Comparison of ENCODE assay signal across 21 cellular contexts in genomic region chr10:128861018-128861565, GRCh38.
DNase-seq lines count a peak whose midpoint lies in the region; ATAC-seq and TF ChIP-seq lines count a peak whose summit lies in the region.
"Had no signal": no experiment of that assay in that cellular context is flagged by ENCODE, and none has a peak within 500 bp of the region (broad histone marks: within the 10 kb centered on the region; RNA-seq: fewer than 3 reads in every experiment).

No MANE protein-coding gene starts in this region.

- H3K27me3 Mint-ChIP-seq in GM23338 (ENCODE audit: insufficient read depth, low read depth, poor library complexity) (peaks cover 5% of the 10 kb centered on the region), osteocyte (ENCODE audit: unreplicated experiment) (no peaks in the 10 kb centered on the region)

- H3K9me3 Mint-ChIP-seq in GM23338 (peaks cover 3% of the 10 kb centered on the region; the same call in 2 of the 3 replicates), osteocyte (ENCODE audit: unreplicated experiment) (peaks cover 13% of the 10 kb centered on the region)
- H3K9me3 Mint-ChIP-seq: CD4-positive, alpha-beta T cell had no signal

- no peaks in the 10 kb centered on the region for H3F3A ChIP-seq in GM23338 (replicated peaks; ENCODE audit: low read depth)

- no peak overlapping the region for H2AFZ ChIP-seq in GM23338

- no peaks in the 10 kb centered on the region for H4K20me1 ChIP-seq in GM23338 (replicated peaks; ENCODE audit: insufficient read depth)
- H4K20me1 ChIP-seq: BLaER1 treated with 17β-estradiol and CSF1 and Interleukin-3, amounts not matched to agents 10 nM and 100 nM had no signal

- H3K9me2 ChIP-seq in GM23338 (ENCODE audit: insufficient read depth) = peaks cover 4% of the 10 kb centered on the region; the same call in 1 of the 2 replicates

- WGBS in lung, 2 donors = 92% methylated on average over 9 of the region's 9 CpGs

- H3K4me1 Mint-ChIP-seq in GM23338 = peaks cover 2% of the 10 kb centered on the region; the same call in 2 of the 3 replicates
- no peaks in the 10 kb centered on the region for H3K4me1 Mint-ChIP-seq in osteocyte (ENCODE audit: unreplicated experiment)

- 0 out of 2 replicates have a peak overlapping the region, but pooled peaks have one; percentile 9 for H3K27ac Mint-ChIP-seq in GM23338
- H3K27ac Mint-ChIP-seq in osteocyte (ENCODE audit: unreplicated experiment) = no peak overlapping the region
- H3K27ac Mint-ChIP-seq: CD4-positive, alpha-beta T cell had no signal

- peaks cover 0 to 2% of the 10 kb centered on the region in 2 donors for H3K9me3 ChIP-seq in lung (ENCODE audit: control insufficient read depth in 2 of 2, insufficient read depth in 1 of 2, low read length in 1 of 2)
- H3K9me3 ChIP-seq: A549; BLaER1 treated with 17β-estradiol and CSF1 and Interleukin-3, amounts not matched to agents 10 nM and 100 nM had no signal

- no peak for TF ChIP-seq CTCF in GM23338 (conservative IDR thresholded peaks at IDR 0.05; ENCODE audit: low read depth in 2 of 2)
- TF ChIP-seq CTCF in coronary artery (IDR thresholded peaks at IDR 0.05) = no peak
- no peak for TF ChIP-seq CTCF in lung (IDR thresholded peaks at IDR 0.05; ENCODE audit: control extremely low read depth, extremely low read depth)
- no peak for TF ChIP-seq CTCF in osteocyte (IDR thresholded peaks at IDR 0.05)

- DNase-seq in GM23338 (ENCODE audit: low spot score) = no peak
- DNase-seq in coronary artery (ENCODE audit: low spot score) = peak; percentile 60
- DNase-seq in lung (ENCODE audit: low spot score) = peak; percentile 24
- peak; percentile 75 for DNase-seq in osteocyte (ENCODE audit: extremely low spot score, unreplicated experiment)
- no peak for DNase-seq in iPS-NIHi11 (ENCODE audit: low spot score)
- no peak for DNase-seq in stimulated activated CD4-positive, alpha-beta T cell treated with anti-CD3 and anti-CD28 coated beads, Interleukin-12 subunit alpha, Interleukin-12 subunit beta, amount 100 ng/mL, for 4 hours
- DNase-seq: AML-193; CD4-positive, alpha-beta T cell; H7; KBM-7; MM.1S; NCI-H2029; NCI-H446; NCI-H526; Right ventricle myocardium superior; RPMI8226 had no signal

- H3K4me3 ChIP-seq in GM23338 (no peak overlapping the region), coronary artery (no peak overlapping the region), lung (no peak overlapping the region)
- H3K4me3 ChIP-seq: A549; BLaER1 treated with 17β-estradiol and CSF1 and Interleukin-3, amounts not matched to agents 10 nM and 100 nM; SJSA1 had no signal

- H3K27ac ChIP-seq in GM23338 (ENCODE audit: low read depth) (no peak overlapping the region), coronary artery (no peak overlapping the region), lung (ENCODE audit: low read depth in 1 of 2, low read length in 1 of 2) (no peak overlapping the region)
- H3K27ac ChIP-seq: A549; BLaER1 treated with 17β-estradiol and CSF1 and Interleukin-3, amounts not matched to agents 10 nM and 100 nM; SJSA1 had no signal

- H3K36me3 Mint-ChIP-seq in GM23338 (ENCODE audit: low read depth) (no peaks in the 10 kb centered on the region; the same call in 2 of the 3 replicates), osteocyte (ENCODE audit: unreplicated experiment) (no peaks in the 10 kb centered on the region)

- H3K4me1 ChIP-seq in GM23338 (ENCODE audit: insufficient read depth) = no peaks in the 10 kb centered on the region
- no peaks in the 10 kb centered on the region for H3K4me1 ChIP-seq in lung (ENCODE audit: control insufficient read depth in 2 of 2, insufficient read depth in 2 of 2, low read length in 2 of 2)
- H3K4me1 ChIP-seq: A549, SJSA1 had no signal

- H3K4me3 Mint-ChIP-seq in GM23338 (no peak overlapping the region), osteocyte (ENCODE audit: unreplicated experiment) (no peak overlapping the region)
- H3K4me3 Mint-ChIP-seq: CD4-positive, alpha-beta T cell had no signal

- H3K79me2 ChIP-seq in GM23338 (replicated peaks; ENCODE audit: insufficient read depth) = no peaks in the 10 kb centered on the region

- H3K27me3 ChIP-seq in GM23338 (ENCODE audit: insufficient read depth) (no peaks in the 10 kb centered on the region), lung (ENCODE audit: control insufficient read depth, insufficient read depth) (no peaks in the 10 kb centered on the region)
- H3K27me3 ChIP-seq: BLaER1 treated with 17β-estradiol and CSF1 and Interleukin-3, amounts not matched to agents 10 nM and 100 nM; SJSA1 had no signal

- ATAC-seq in GM23338 (no peak), lung (ENCODE audit: insufficient read depth, low FRiP score) (no peak), HG02981 (IDR thresholded peaks at IDR 0.05; ENCODE audit: unreplicated experiment) (no peak)
- ATAC-seq: A549, HepG2 had no signal

- H3K36me3 ChIP-seq in GM23338 (ENCODE audit: insufficient read depth) = no peaks in the 10 kb centered on the region
- no peaks in the 10 kb centered on the region for H3K36me3 ChIP-seq in lung (ENCODE audit: control insufficient read depth in 2 of 2, insufficient read depth in 2 of 2, low read length in 2 of 2)
- H3K36me3 ChIP-seq: BLaER1 treated with 17β-estradiol and CSF1 and Interleukin-3, amounts not matched to agents 10 nM and 100 nM; SJSA1 had no signal

- no peak overlapping the region for H3K4me2 ChIP-seq in GM23338
- H3K4me2 ChIP-seq: A549; BLaER1 treated with 17β-estradiol and CSF1 and Interleukin-3, amounts not matched to agents 10 nM and 100 nM had no signal

TF ChIP-seq in GM23338, 12 proteins besides CTCF, POLR2A, EP300 and RAD21 (continues in another document):
- no peak for TF ChIP-seq JUNB (IDR thresholded peaks at IDR 0.05; ENCODE audit: unreplicated experiment)
- TF ChIP-seq STAT1 (IDR thresholded peaks at IDR 0.05; ENCODE audit: unreplicated experiment) = no peak
- no peak for TF ChIP-seq ZNF331 (CRISPR knock-in tag; IDR thresholded peaks at IDR 0.05; ENCODE audit: low read depth)
- TF ChIP-seq ETS1 (IDR thresholded peaks at IDR 0.05) = no peak
- no peak for TF ChIP-seq EZH2 (IDR thresholded peaks at IDR 0.05; ENCODE audit: low read depth, unreplicated experiment)
- no peak for TF ChIP-seq ZNF114 (CRISPR knock-in tag; IDR thresholded peaks at IDR 0.05)
- no peak for TF ChIP-seq NANOG (IDR thresholded peaks at IDR 0.05; ENCODE audit: borderline replicate concordance)
- TF ChIP-seq CREB1 (CRISPR knock-in tag; IDR thresholded peaks at IDR 0.05; ENCODE audit: low read depth) = no peak
- TF ChIP-seq POLR2AphosphoS5 (IDR thresholded peaks at IDR 0.05; ENCODE audit: low read depth) = no peak
- no peak for TF ChIP-seq REST (IDR thresholded peaks at IDR 0.05; ENCODE audit: unreplicated experiment)
- TF ChIP-seq EZH2phosphoT487 (IDR thresholded peaks at IDR 0.05; ENCODE audit: unreplicated experiment) = no peak

Comparison
In these comparisons a context has a peak if more than half of its experiments do, and no peak if none do; other contexts are left out.
1. DNase-seq: peak in coronary artery (single experiment), lung (single experiment) and osteocyte (single experiment); none in GM23338 (single experiment), iPS-NIHi11 (single experiment) and stimulated activated CD4-positive, alpha-beta T cell treated with anti-CD3 and anti-CD28 coated beads, Interleukin-12 subunit alpha, Interleukin-12 subunit beta, amount 100 ng/mL, for 4 hours (single experiment).